12 cellular contexts compared by ENCODE assay signal in genomic region chr13:62663767-62664166, GRCh38.
DNase-seq lines count a peak whose midpoint lies in the region; ATAC-seq and TF ChIP-seq lines count a peak whose summit lies in the region.
"Had no signal": no experiment of that assay in that cellular context is flagged by ENCODE, and none has a peak within 500 bp of the region (broad histone marks: within the 10 kb centered on the region; RNA-seq: fewer than 3 reads in every experiment).

No MANE protein-coding gene starts in this region.

- no peak overlapping the region for H4K8ac ChIP-seq in IMR-90 (ENCODE audit: low read depth in 2 of 2, low read length in 2 of 2)

- H3K27ac ChIP-seq in IMR-90 (ENCODE audit: insufficient read depth, low read length) (no peak overlapping the region), OCI-LY1 (ENCODE audit: low read depth, low read length, poor library complexity, severe bottlenecking) (no peak overlapping the region), SJCRH30 (no peak overlapping the region)
- H3K27ac ChIP-seq: GM23248 had no signal

- no peaks in the 10 kb centered on the region for H3K4me1 ChIP-seq in IMR-90 (ENCODE audit: control insufficient read depth, insufficient read depth, low read length)
- peaks cover 26% of the 10 kb centered on the region for H3K4me1 ChIP-seq in OCI-LY1 (ENCODE audit: insufficient read depth, low read length, severe bottlenecking)
- no peaks in the 10 kb centered on the region for H3K4me1 ChIP-seq in SJCRH30

- H4K20me1 ChIP-seq in IMR-90 (ENCODE audit: insufficient read depth, low read length) = no peaks in the 10 kb centered on the region
- no peaks in the 10 kb centered on the region for H4K20me1 ChIP-seq in OCI-LY1 (ENCODE audit: insufficient read depth, low read length)

- no peak overlapping the region for H2BK5ac ChIP-seq in IMR-90 (ENCODE audit: low read depth, low read length, poor library complexity, severe bottlenecking)

- dilution Hi-C loops in IMR-90 (cut with HindIII; ENCODE audit: low sequenced_read_pairs, unreplicated experiment) = no loop called here

- intact Hi-C loops in IMR-90 (cut with micrococcal nuclease) = no loop called here
- intact Hi-C loops in head of caudate nucleus (cut with DNase I) = no loop called here

- no peaks in the 10 kb centered on the region for H3K79me1 ChIP-seq in IMR-90 (ENCODE audit: low read depth in 1 of 2, low read length in 2 of 2)

- POLR2A ChIA-PET in IMR-90 (lab: Charles Lee; ENCODE audit: unreplicated experiment) = no interaction called here

- H3K9me1 ChIP-seq in IMR-90 (ENCODE audit: insufficient read depth, low read length) = no peaks in the 10 kb centered on the region

- no peaks in the 10 kb centered on the region for H3K79me2 ChIP-seq in OCI-LY1 (ENCODE audit: insufficient read depth, low read length)

- H3F3A ChIP-seq in OCI-LY1 (ENCODE audit: insufficient read depth, low read length) = no peaks in the 10 kb centered on the region

- H3K14ac ChIP-seq in IMR-90 (replicated peaks; ENCODE audit: low read depth, low read length) = no peak overlapping the region

- TF ChIP-seq RAD21 in IMR-90 (IDR thresholded peaks at IDR 0.05; ENCODE audit: low read length) = no peak

- no CpG with 5 or more reads among the region's 1 CpG for WGBS in IMR-90 (ENCODE audit: extremely low coverage in 2 of 2, insufficient read length in 1 of 2), 2 experiments

- H2AFZ ChIP-seq in IMR-90 (replicated peaks; ENCODE audit: low read length, poor library complexity) (no peak overlapping the region), OCI-LY1 (ENCODE audit: low read length) (peak overlapping the region; percentile 60; the same call in 1 of the 2 replicates)
- H2AFZ ChIP-seq: GM23248 had no signal

- no TSS peak for BruUV-seq in IMR-90 (replicated peaks; lab: Mats Ljungman, UMichigan)

- H3K36me3 ChIP-seq in IMR-90 (ENCODE audit: control insufficient read depth, insufficient read depth, low read length) = no peaks in the 10 kb centered on the region
- H3K36me3 ChIP-seq in OCI-LY1 (ENCODE audit: insufficient read depth, low read length) = no peaks in the 10 kb centered on the region
- no peaks in the 10 kb centered on the region for H3K36me3 ChIP-seq in SJCRH30

- no peak overlapping the region for H2AK5ac ChIP-seq in IMR-90 (ENCODE audit: low read depth, low read length)

- TF ChIP-seq CTCF in IMR-90 (conservative IDR thresholded peaks at IDR 0.05; ENCODE audit: low read depth, low read length) (no peak), OCI-LY1 (IDR thresholded peaks at IDR 0.05; ENCODE audit: low read length) (no peak)

- H3K9ac ChIP-seq in IMR-90 (ENCODE audit: low read depth, low read length) = no peak overlapping the region
- H3K9ac ChIP-seq in OCI-LY1 (ENCODE audit: low read length) = no peak overlapping the region
- H3K9ac ChIP-seq: GM23248 had no signal

- H2BK120ac ChIP-seq in IMR-90 (ENCODE audit: low read depth, low read length) = no peak overlapping the region

- CTCF ChIA-PET in IMR-90 (lab: Yijun Ruan, JAX) = no interaction called here

- no peak overlapping the region for H3K4me3 ChIP-seq in IMR-90 (ENCODE audit: insufficient read depth, low read depth, low read length)
- no peak overlapping the region for H3K4me3 ChIP-seq in OCI-LY1 (ENCODE audit: low read depth, low read length, poor library complexity, severe bottlenecking)
- no peak overlapping the region for H3K4me3 ChIP-seq in SJCRH30
- H3K4me3 ChIP-seq: GM23248 had no signal

- H4K91ac ChIP-seq in IMR-90 (ENCODE audit: insufficient read depth, low read depth, low read length) = no peak overlapping the region

- no peak overlapping the region for H3K56ac ChIP-seq in IMR-90 (ENCODE audit: extremely low read depth, insufficient read depth, low read length)

- no peak overlapping the region for H3K4ac ChIP-seq in IMR-90 (ENCODE audit: low read depth, low read length)

- H3K23ac ChIP-seq in IMR-90 (ENCODE audit: low read depth, low read length) = no peak overlapping the region

- H3K18ac ChIP-seq in IMR-90 (ENCODE audit: low read depth, low read length) = no peak overlapping the region

- ATAC-seq in IMR-90 (ENCODE audit: low read depth) = no peak
- no peak for ATAC-seq in HG03280 (IDR thresholded peaks at IDR 0.05; ENCODE audit: unreplicated experiment)

- no peaks in the 10 kb centered on the region for H3K9me2 ChIP-seq in OCI-LY1 (ENCODE audit: low read depth, low read length)

- no peak overlapping the region for H4K5ac ChIP-seq in IMR-90 (ENCODE audit: low read depth, low read length)

- in situ Hi-C loops in IMR-90 (cut with MboI; ENCODE audit: low sequenced_read_pairs) = no loop called here

- no peaks in the 10 kb centered on the region for H3K9me3 ChIP-seq in IMR-90 (ENCODE audit: control insufficient read depth, insufficient read depth, low read length)
- no peaks in the 10 kb centered on the region for H3K9me3 ChIP-seq in OCI-LY1 (ENCODE audit: low read length)
- no peaks in the 10 kb centered on the region for H3K9me3 ChIP-seq in SJCRH30 (replicated peaks)

- no peak for TF ChIP-seq POLR2A in IMR-90 (IDR thresholded peaks at IDR 0.05; ENCODE audit: low read depth, low read length)

- no peak overlapping the region for H2BK20ac ChIP-seq in IMR-90 (ENCODE audit: low read depth, low read length)

- no peak overlapping the region for H2BK15ac ChIP-seq in IMR-90 (ENCODE audit: low read depth, low read length)

- peak; percentile 13 for DNase-seq in IMR-90
- DNase-seq in foreskin melanocyte = peak; percentile 11
- no peak for DNase-seq in RPMI8226
- no peak for DNase-seq in head of caudate nucleus
- DNase-seq in SJCRH30 = no peak
- DNase-seq: C1 segment of cervical spinal cord; CD4-positive, alpha-beta T cell; DMS79; GM23248; H7 had no signal

- no peaks in the 10 kb centered on the region for H3K27me3 ChIP-seq in IMR-90 (ENCODE audit: control insufficient read depth, insufficient read depth, low read length)
- H3K27me3 ChIP-seq in OCI-LY1 (ENCODE audit: insufficient read depth, low read length) = no peaks in the 10 kb centered on the region
- no peaks in the 10 kb centered on the region for H3K27me3 ChIP-seq in SJCRH30

- H2AK9ac ChIP-seq in IMR-90 (replicated peaks; ENCODE audit: low read depth, low read length, poor library complexity) = no peak overlapping the region

- H3K4me2 ChIP-seq in IMR-90 (ENCODE audit: low read depth, low read length) (no peak overlapping the region), OCI-LY1 (ENCODE audit: low read length) (no peak overlapping the region)

TF ChIP-seq in IMR-90, 13 proteins besides CTCF, POLR2A, EP300 and RAD21:
- TF ChIP-seq MXI1 (IDR thresholded peaks at IDR 0.05; ENCODE audit: borderline replicate concordance, low read depth, low read length) (no peak), FOS (IDR thresholded peaks at IDR 0.05; ENCODE audit: low read depth, low read length) (no peak), CHD1 (IDR thresholded peaks at IDR 0.05; ENCODE audit: low read depth, low read length) (no peak), ELK1 (IDR thresholded peaks at IDR 0.05; ENCODE audit: borderline replicate concordance, low read depth, low read length) (no peak), RCOR1 (IDR thresholded peaks at IDR 0.05; ENCODE audit: insufficient replicate concordance, low read length) (no peak), MAZ (IDR thresholded peaks at IDR 0.05; ENCODE audit: borderline replicate concordance, low read depth, low read length) (no peak), USF2 (IDR thresholded peaks at IDR 0.05; ENCODE audit: low read depth, low read length) (no peak), SMC3 (IDR thresholded peaks at IDR 0.05; ENCODE audit: low read depth, low read length) (no peak), CEBPB (IDR thresholded peaks at IDR 0.05; ENCODE audit: low read depth, low read length) (no peak)

Comparison
In these comparisons a context has a peak if more than half of its experiments do, and no peak if none do; other contexts are left out.
1. DNase-seq: peak in IMR-90 (single experiment) and foreskin melanocyte (single experiment); none in RPMI8226 (single experiment), head of caudate nucleus (0 of 42) and SJCRH30 (0 of 2).